ENCODE assay signal across 15 cellular contexts in the genomic region with DNA sequence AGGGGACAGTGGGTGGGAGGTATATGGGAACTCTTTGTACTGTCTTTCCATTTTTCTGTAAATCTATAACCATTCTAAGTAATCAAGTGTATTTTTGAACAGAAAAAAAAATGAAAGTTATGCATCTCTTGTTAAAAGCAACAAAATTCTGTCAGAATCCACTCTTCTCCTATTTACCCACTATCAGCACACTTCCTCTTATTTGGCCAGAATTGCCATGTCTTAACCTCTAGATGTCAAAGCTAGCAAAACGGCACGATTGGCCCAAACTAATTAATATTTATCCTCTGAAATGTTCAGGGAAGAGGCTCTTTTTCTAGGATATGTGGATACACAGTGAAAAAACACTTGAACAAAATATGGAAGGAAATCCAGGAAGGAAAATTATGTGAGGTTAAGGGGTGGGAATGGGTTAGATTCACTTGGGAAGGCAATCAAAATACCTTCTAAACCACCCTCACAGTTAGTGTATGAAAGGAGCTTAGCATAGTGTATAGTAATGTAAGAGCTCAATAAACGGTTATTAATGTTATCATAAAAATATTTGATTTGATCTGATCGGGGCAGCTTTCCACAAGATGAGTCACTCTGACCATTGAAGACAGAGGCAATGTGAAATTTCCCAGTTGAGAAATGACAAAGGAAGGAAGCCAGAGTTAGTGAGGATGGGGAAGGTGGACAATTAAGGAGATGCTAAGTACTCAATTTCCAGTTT. TPM values are rescaled to one million over a fixed set of nuclear protein-coding genes. Genes with fewer than 3 reads are reported as not detected.
"Had no signal": no experiment of that assay in that cellular context is flagged by ENCODE, and none has a peak within 500 bp of the region (broad histone marks: within the 10 kb centered on the region; RNA-seq: fewer than 3 reads in every experiment).

No MANE protein-coding gene starts in this region.

- H3K36me3 ChIP-seq: ascending aorta, heart left ventricle, thoracic aorta had no signal

- ATAC-seq: activated CD8-positive, alpha-beta T cell treated with anti-CD3 and anti-CD28 coated beads, Interleukin-2, amount 10 ng/mL, durations not matched to agents 7 days and 5 days; activated naive CD8-positive, alpha-beta T cell treated with anti-CD3 and anti-CD28 coated beads, Interleukin-2, amount 50 U/mL, for 24 hours; stimulated activated naive CD8-positive, alpha-beta T cell treated with anti-CD3 and anti-CD28 coated beads, Interleukin-15, amount 100 ng/mL, for 72 hours; WTC11 had no signal

- H3K27ac ChIP-seq: ascending aorta, thoracic aorta had no signal

- FAIRE-seq: frontal cortex, islet of Langerhans had no signal

- DNase-seq: activated CD4-positive, alpha-beta T cell treated with anti-CD3 and anti-CD28 coated beads for 48 hours; activated CD8-positive, alpha-beta T cell treated with anti-CD3 and anti-CD28 coated beads, Interleukin-2, amount 10 ng/mL, durations not matched to agents 7 days and 5 days; activated naive CD4-positive, alpha-beta T cell treated with Interleukin-2 at 50 U/mL for 16 hours; activated naive CD8-positive, alpha-beta T cell treated with anti-CD3 and anti-CD28 coated beads, Interleukin-2, amount 50 U/mL, for 24 hours; heart left ventricle; mesendoderm; stimulated activated CD4-positive, alpha-beta T cell treated with anti-CD3 and anti-CD28 coated beads, Interleukin-4, amount 100 ng/mL, for 24 hours; stimulated activated naive CD8-positive, alpha-beta T cell treated with anti-CD3 and anti-CD28 coated beads, Interleukin-15, amount 100 ng/mL, for 72 hours; T-helper 9 cell had no signal

- H3K27me3 ChIP-seq: ascending aorta, heart left ventricle had no signal

- H3K4me1 ChIP-seq: ascending aorta had no signal

- H3K9me3 ChIP-seq: ascending aorta, thoracic aorta had no signal

- H3K4me3 ChIP-seq: ascending aorta, heart left ventricle, thoracic aorta had no signal

RNA-seq across cellular contexts. Expression of a gene that starts 20.2 kb away (rescaled TPM):
- polyA plus RNA-seq: neural cell had no signal
